ENCODE assay signal across 1 cellular context in the genomic region with DNA sequence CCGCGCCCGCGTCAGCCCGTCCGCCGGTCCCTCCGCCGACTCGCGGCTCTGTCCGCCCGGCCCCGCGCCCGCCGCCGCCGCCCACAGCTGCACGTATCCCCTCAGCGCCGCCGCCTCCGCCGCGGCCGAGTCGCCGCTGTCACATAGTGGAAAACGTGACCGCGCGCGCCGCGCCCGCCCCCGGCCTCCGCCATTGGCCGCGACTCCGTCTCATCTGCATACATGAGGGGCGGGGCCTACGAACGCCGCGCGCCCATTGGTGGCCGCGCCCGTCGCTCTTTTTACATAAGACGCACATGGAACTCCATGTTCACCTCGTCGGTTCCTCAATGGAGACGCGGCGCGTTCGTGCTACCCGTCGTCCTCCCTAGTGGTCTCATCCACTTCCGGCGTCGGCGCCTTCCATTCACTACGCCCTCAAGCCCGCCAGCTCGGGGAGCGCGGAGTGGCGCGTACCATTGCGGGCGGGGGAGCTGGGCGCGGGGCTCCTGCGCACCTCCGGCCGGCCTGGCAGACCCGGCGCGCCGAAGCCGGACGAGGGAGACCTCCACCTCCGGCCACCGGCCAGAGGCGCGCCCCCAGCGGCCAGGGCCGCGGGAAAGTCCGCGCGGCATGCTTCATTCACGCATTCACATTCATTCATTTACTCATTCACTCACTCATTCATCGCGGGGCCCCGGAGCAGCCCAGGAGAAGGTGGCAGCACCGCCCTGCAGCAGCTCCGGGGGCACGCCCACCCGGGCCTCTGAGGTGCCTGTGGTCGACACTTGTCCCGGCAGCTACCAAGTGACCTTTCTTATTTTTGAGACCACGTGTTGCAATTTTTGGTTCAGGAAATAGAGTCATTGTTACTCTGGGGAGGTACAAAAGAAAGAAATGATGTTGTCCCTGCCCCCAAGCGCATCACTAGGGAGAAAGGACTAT.
TF ChIP-seq lines count a peak whose summit lies in the region.

No MANE protein-coding gene starts in this region.

TF ChIP-seq in K562, 482 proteins besides CTCF, POLR2A, EP300 and RAD21 (continued from another document):
- TF ChIP-seq, protein P1, sequence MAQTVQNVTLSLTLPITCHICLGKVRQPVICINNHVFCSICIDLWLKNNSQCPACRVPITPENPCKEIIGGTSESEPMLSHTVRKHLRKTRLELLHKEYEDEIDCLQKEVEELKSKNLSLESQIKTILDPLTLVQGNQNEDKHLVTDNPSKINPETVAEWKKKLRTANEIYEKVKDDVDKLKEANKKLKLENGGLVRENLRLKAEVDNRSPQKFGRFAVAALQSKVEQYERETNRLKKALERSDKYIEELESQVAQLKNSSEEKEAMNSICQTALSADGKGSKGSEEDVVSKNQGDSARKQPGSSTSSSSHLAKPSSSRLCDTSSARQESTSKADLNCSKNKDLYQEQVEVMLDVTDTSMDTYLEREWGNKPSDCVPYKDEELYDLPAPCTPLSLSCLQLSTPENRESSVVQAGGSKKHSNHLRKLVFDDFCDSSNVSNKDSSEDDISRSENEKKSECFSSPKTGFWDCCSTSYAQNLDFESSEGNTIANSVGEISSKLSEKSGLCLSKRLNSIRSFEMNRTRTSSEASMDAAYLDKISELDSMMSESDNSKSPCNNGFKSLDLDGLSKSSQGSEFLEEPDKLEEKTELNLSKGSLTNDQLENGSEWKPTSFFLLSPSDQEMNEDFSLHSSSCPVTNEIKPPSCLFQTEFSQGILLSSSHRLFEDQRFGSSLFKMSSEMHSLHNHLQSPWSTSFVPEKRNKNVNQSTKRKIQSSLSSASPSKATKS (CRISPR knock-in tag; IDR thresholded peaks at IDR 0.05): no peak
- TF ChIP-seq ZNF133 (CRISPR knock-in tag; IDR thresholded peaks at IDR 0.05) (no peak), TAF15 (IDR thresholded peaks at IDR 0.05; ENCODE audit: low read depth, low read length) (no peak), ZNF146 (CRISPR knock-in tag; IDR thresholded peaks at IDR 0.05; ENCODE audit: unreplicated experiment) (no peak), ESRRB (CRISPR knock-in tag; IDR thresholded peaks at IDR 0.05; ENCODE audit: borderline replicate concordance) (no peak), KDM2B (CRISPR knock-in tag; IDR thresholded peaks at IDR 0.05) (no peak), FOS (IDR thresholded peaks at IDR 0.05; ENCODE audit: extremely low read depth, insufficient read length) (peak; percentile 85), ASH1L (IDR thresholded peaks at IDR 0.05; ENCODE audit: borderline replicate concordance, low read depth, partially characterized antibody) (peak; percentile 72), PRPF4 (IDR thresholded peaks at IDR 0.05; ENCODE audit: insufficient read depth, low read depth, low read length, poor library complexity, severe bottlenecking) (no peak), ZNF436 (CRISPR knock-in tag; IDR thresholded peaks at IDR 0.05) (no peak), NELFE (IDR thresholded peaks at IDR 0.05; ENCODE audit: insufficient read depth, insufficient read length) (no peak), TCF7 (IDR thresholded peaks at IDR 0.05; ENCODE audit: borderline replicate concordance) (no peak), TRIM28 (IDR thresholded peaks at IDR 0.05) (no peak), ZNF717 (CRISPR knock-in tag; IDR thresholded peaks at IDR 0.05) (no peak), SLC30A9 (CRISPR knock-in tag; IDR thresholded peaks at IDR 0.05) (no peak), ZNF140 (CRISPR knock-in tag; IDR thresholded peaks at IDR 0.05) (no peak), ZNF12 (CRISPR knock-in tag; IDR thresholded peaks at IDR 0.05) (no peak)
- TF ChIP-seq, protein P2, sequence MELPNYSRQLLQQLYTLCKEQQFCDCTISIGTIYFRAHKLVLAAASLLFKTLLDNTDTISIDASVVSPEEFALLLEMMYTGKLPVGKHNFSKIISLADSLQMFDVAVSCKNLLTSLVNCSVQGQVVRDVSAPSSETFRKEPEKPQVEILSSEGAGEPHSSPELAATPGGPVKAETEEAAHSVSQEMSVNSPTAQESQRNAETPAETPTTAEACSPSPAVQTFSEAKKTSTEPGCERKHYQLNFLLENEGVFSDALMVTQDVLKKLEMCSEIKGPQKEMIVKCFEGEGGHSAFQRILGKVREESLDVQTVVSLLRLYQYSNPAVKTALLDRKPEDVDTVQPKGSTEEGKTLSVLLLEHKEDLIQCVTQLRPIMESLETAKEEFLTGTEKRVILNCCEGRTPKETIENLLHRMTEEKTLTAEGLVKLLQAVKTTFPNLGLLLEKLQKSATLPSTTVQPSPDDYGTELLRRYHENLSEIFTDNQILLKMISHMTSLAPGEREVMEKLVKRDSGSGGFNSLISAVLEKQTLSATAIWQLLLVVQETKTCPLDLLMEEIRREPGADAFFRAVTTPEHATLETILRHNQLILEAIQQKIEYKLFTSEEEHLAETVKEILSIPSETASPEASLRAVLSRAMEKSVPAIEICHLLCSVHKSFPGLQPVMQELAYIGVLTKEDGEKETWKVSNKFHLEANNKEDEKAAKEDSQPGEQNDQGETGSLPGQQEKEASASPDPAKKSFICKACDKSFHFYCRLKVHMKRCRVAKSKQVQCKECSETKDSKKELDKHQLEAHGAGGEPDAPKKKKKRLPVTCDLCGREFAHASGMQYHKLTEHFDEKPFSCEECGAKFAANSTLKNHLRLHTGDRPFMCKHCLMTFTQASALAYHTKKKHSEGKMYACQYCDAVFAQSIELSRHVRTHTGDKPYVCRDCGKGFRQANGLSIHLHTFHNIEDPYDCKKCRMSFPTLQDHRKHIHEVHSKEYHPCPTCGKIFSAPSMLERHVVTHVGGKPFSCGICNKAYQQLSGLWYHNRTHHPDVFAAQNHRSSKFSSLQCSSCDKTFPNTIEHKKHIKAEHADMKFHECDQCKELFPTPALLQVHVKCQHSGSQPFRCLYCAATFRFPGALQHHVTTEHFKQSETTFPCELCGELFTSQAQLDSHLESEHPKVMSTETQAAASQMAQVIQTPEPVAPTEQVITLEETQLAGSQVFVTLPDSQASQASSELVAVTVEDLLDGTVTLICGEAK (IDR thresholded peaks at IDR 0.05): 0 out of 2 replicates have a peak, but pooled peaks have one; percentile 38
- TF ChIP-seq, protein P2 (CRISPR knock-in tag; IDR thresholded peaks at IDR 0.05): no peak
- TF ChIP-seq, protein P3, sequence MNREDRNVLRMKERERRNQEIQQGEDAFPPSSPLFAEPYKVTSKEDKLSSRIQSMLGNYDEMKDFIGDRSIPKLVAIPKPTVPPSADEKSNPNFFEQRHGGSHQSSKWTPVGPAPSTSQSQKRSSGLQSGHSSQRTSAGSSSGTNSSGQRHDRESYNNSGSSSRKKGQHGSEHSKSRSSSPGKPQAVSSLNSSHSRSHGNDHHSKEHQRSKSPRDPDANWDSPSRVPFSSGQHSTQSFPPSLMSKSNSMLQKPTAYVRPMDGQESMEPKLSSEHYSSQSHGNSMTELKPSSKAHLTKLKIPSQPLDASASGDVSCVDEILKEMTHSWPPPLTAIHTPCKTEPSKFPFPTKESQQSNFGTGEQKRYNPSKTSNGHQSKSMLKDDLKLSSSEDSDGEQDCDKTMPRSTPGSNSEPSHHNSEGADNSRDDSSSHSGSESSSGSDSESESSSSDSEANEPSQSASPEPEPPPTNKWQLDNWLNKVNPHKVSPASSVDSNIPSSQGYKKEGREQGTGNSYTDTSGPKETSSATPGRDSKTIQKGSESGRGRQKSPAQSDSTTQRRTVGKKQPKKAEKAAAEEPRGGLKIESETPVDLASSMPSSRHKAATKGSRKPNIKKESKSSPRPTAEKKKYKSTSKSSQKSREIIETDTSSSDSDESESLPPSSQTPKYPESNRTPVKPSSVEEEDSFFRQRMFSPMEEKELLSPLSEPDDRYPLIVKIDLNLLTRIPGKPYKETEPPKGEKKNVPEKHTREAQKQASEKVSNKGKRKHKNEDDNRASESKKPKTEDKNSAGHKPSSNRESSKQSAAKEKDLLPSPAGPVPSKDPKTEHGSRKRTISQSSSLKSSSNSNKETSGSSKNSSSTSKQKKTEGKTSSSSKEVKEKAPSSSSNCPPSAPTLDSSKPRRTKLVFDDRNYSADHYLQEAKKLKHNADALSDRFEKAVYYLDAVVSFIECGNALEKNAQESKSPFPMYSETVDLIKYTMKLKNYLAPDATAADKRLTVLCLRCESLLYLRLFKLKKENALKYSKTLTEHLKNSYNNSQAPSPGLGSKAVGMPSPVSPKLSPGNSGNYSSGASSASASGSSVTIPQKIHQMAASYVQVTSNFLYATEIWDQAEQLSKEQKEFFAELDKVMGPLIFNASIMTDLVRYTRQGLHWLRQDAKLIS (CRISPR knock-in tag; IDR thresholded peaks at IDR 0.05): no peak
- TF ChIP-seq, protein P4, sequence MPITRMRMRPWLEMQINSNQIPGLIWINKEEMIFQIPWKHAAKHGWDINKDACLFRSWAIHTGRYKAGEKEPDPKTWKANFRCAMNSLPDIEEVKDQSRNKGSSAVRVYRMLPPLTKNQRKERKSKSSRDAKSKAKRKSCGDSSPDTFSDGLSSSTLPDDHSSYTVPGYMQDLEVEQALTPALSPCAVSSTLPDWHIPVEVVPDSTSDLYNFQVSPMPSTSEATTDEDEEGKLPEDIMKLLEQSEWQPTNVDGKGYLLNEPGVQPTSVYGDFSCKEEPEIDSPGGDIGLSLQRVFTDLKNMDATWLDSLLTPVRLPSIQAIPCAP (CRISPR knock-in tag; IDR thresholded peaks at IDR 0.05; ENCODE audit: borderline replicate concordance): no peak
- TF ChIP-seq, protein P5, sequence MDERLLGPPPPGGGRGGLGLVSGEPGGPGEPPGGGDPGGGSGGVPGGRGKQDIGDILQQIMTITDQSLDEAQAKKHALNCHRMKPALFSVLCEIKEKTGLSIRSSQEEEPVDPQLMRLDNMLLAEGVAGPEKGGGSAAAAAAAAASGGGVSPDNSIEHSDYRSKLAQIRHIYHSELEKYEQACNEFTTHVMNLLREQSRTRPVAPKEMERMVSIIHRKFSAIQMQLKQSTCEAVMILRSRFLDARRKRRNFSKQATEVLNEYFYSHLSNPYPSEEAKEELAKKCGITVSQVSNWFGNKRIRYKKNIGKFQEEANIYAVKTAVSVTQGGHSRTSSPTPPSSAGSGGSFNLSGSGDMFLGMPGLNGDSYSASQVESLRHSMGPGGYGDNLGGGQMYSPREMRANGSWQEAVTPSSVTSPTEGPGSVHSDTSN (CRISPR knock-in tag; IDR thresholded peaks at IDR 0.05; ENCODE audit: low read depth): peak; percentile 83
- TF ChIP-seq, protein P5 (tag; conservative IDR thresholded peaks at IDR 0.05; ENCODE audit: low read depth): peak; percentile 95
